35 cellular contexts compared by ENCODE assay signal in genomic region chr13:99172951-99173350, GRCh38.
"Had no signal": no experiment of that assay in that cellular context is flagged by ENCODE, and none has a peak within 500 bp of the region (broad histone marks: within the 10 kb centered on the region; RNA-seq: fewer than 3 reads in every experiment).

No MANE protein-coding gene starts in this region.

- H3K4me2 ChIP-seq: KMS-11 had no signal

- H3K36me3 ChIP-seq: MG63 had no signal

- H3K9ac ChIP-seq: KMS-11 had no signal

- DNase-seq: Karpas-422, Kasumi-1, KBM-7, KG1, MG63, MM.1S, MV-4-11, NCI-H1048, NCI-H1092, NCI-H1092 treated with DMSO at 0.1 percent for 48 hours, NCI-H1105, NCI-H1105 treated with DMSO at 0.1 percent for 48 hours, NCI-H1417, NCI-H1417 treated with DMSO at 0.1 percent for 48 hours, NCI-H1436, NCI-H1436 treated with DMSO at 0.1 percent for 48 hours, NCI-H146, NCI-H1694, NCI-H1694 treated with DMSO at 0.1 percent for 48 hours, NCI-H187, NCI-H187 treated with DMSO at 0.1 percent for 48 hours, NCI-H1930, NCI-H2029, NCI-H2029 treated with DMSO at 0.1 percent for 48 hours, NCI-H2081, NCI-H2081 treated with DMSO at 0.1 percent for 48 hours, NCI-H2107, NCI-H2171, NCI-H2171 treated with DMSO at 0.1 percent for 48 hours, NCI-H2227 treated with DMSO at 0.1 percent for 48 hours, NCI-H226, NCI-H345, NCI-H446, NCI-H446 treated with DMSO at 0.1 percent for 48 hours had no signal

- H3K27me3 ChIP-seq: MG63 had no signal

- H3K4me3 ChIP-seq: MG63 had no signal

- H3K27ac ChIP-seq: KMS-11 had no signal
